Comparison of ENCODE assay signal across 19 cellular contexts in the genomic region with DNA sequence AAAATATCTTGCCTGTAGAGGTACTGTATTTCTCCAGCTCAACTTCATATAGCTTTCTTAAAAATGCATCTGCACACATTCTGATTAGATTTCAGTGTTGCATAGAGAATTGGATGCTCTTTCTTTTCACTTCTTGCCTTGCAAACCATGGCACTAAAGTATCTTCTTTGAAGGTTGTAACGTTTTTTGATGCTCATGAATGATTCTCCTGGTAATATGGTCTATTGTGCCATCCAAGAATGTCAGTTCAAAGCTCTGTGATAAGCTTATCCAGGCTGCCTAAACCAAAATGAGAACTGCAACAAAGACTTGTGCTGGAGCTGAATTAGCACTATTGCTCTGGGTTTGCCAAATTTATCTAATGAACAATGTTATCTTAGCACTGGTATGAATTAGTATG. TPM values are rescaled to one million over a fixed set of nuclear protein-coding genes. Genes with fewer than 3 reads are reported as not detected.
DNase-seq lines count a peak whose midpoint lies in the region; TF ChIP-seq lines count a peak whose summit lies in the region.
"Had no signal": no experiment of that assay in that cellular context is flagged by ENCODE, and none has a peak within 500 bp of the region (broad histone marks: within the 10 kb centered on the region; RNA-seq: fewer than 3 reads in every experiment).

No MANE protein-coding gene starts in this region.

- TF ChIP-seq CTCF in BE2C (IDR thresholded peaks at IDR 0.05; ENCODE audit: low read depth, low read length), result no peak
- no peak for TF ChIP-seq CTCF in ascending aorta (IDR thresholded peaks at IDR 0.05)
- TF ChIP-seq CTCF in fibroblast of pulmonary artery (IDR thresholded peaks at IDR 0.05; ENCODE audit: low read length, missing control alignments), result no peak

- intact Hi-C loops in ascending aorta (cut with DNase I), result loop anchor here (10.0 kb wide), 1 partner anchor 189 kb away; no protein-coding TSS in a partner anchor

- H3K27me3 ChIP-seq in BE2C (no peaks in the 10 kb centered on the region), ascending aorta (no peaks in the 10 kb centered on the region)
- H3K27me3 ChIP-seq: upper lobe of left lung had no signal

- DNase-seq in BE2C (no peak), ascending aorta (ENCODE audit: low spot score in 2 of 2) (no peak), fibroblast of pulmonary artery (ENCODE audit: low read depth) (no peak), putamen (ENCODE audit: low spot score) (peak; percentile 30), NCI-H1048 (lab: John Stamatoyannopoulos, UW) (no peak), NCI-H2029 (lab: John Stamatoyannopoulos, UW) (no peak), UCSD-AML1 (lab: John Stamatoyannopoulos, UW; ENCODE audit: unreplicated experiment) (no peak)
- no peak for DNase-seq in stimulated activated CD4-positive, alpha-beta T cell treated with anti-CD3 and anti-CD28 coated beads, Interleukin-1b, Interleukin-23, amount 100 ng/mL, for 48 hours
- DNase-seq: activated B cell treated with CpG ODN at 0.5 μM for 24 hours; activated CD8-positive, alpha-beta memory T cell treated with anti-CD3 and anti-CD28 coated beads for 24 hours; AML-193; amniotic stem cell; H9; mesendoderm; NCI-H2081 treated with DMSO at 0.1 percent for 48 hours; NCI-H748 treated with DMSO at 0.1 percent for 48 hours; SW 1271; upper lobe of left lung had no signal

- peak overlapping the region; percentile 87 for H3K4me3 ChIP-seq in BE2C (ENCODE audit: low read depth, low read length)
- peak overlapping the region; percentile 28 to 71 for H3K4me3 ChIP-seq in ascending aorta
- H3K4me3 ChIP-seq in fibroblast of pulmonary artery (replicated peaks; ENCODE audit: low read depth, low read length), result peak overlapping the region; percentile 55

- H3K36me3 ChIP-seq in BE2C (no peaks in the 10 kb centered on the region), ascending aorta (no peaks in the 10 kb centered on the region)
- H3K36me3 ChIP-seq: upper lobe of left lung had no signal

- H3K9me3 ChIP-seq in BE2C (no peaks in the 10 kb centered on the region), ascending aorta (no peaks in the 10 kb centered on the region)
- H3K9me3 ChIP-seq: upper lobe of left lung had no signal

- peak overlapping the region; percentile 92 to 95 for H3K27ac ChIP-seq in ascending aorta
- H3K27ac ChIP-seq: upper lobe of left lung had no signal

- H3K4me1 ChIP-seq in BE2C (peaks cover 3% of the 10 kb centered on the region; the same call in 1 of the 2 replicates), ascending aorta (peaks cover 3 to 17% of the 10 kb centered on the region in 2 donors)

RNA-seq across cellular contexts. Expression of a gene that starts 1.9 kb away (rescaled TPM):
- 13.6 TPM for polyA plus RNA-seq in BE2C (2012; ENCODE audit: insufficient read depth, insufficient read length, low read depth)
- total RNA-seq in ascending aorta, result 1.6 TPM
- total RNA-seq: activated B cell treated with CpG ODN at 0.5 μM for 24 hours; activated T-helper 17 cell treated with anti-CD3 and anti-CD28 coated beads, Interleukin-2, amount 50 U/mL, for 72 hours had no signal
